Comparison of ENCODE assay signal across 8 cellular contexts in the genomic region with DNA sequence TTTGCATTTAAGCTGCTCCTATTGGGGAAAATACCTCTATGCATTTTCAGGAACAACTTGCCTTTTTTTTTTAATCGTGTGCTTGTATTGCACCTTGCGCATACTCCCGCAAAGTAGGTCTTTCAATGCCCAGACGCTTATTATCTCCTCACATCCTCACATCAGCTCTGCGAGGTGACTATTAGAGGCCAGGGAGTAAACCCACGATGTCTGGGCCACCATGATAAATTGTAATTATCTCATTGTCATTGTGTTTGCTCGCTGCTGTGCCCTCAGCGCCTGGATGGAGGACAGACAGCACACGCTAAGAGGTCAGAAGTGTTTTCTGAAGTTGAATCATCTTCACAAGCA. TPM values are rescaled to one million over a fixed set of nuclear protein-coding genes. Genes with fewer than 3 reads are reported as not detected.
DNase-seq lines count a peak whose midpoint lies in the region; ATAC-seq, FAIRE-seq and TF ChIP-seq lines count a peak whose summit lies in the region.

No MANE protein-coding gene starts in this region.

- H3K27me3 ChIP-seq in cardiac muscle cell = no peaks in the 10 kb centered on the region
- H3K27me3 ChIP-seq in upper lobe of left lung = no peaks in the 10 kb centered on the region

- WGBS in upper lobe of left lung, 2 donors = 34 to 44% methylated on average over 8 to 9 of the region's 9 CpGs

- no peaks in the 10 kb centered on the region for H3K4me1 ChIP-seq in cardiac muscle cell (ENCODE audit: low read depth)
- H3K4me1 ChIP-seq in kidney (ENCODE audit: control insufficient read depth in 1 of 2, insufficient read depth in 1 of 2, low read depth in 1 of 2, low read length in 2 of 2) = peaks cover 3 to 14% of the 10 kb centered on the region in 2 donors
- peaks cover 16 to 35% (median 24%) of the 10 kb centered on the region in 4 donors for H3K4me1 ChIP-seq in upper lobe of left lung

- no peaks in the 10 kb centered on the region for H3K27me3 Mint-ChIP-seq in activated T-helper 17 cell treated with anti-CD3 and anti-CD28 coated beads, Interleukin-2, amount 50 U/mL, for 72 hours

- peak overlapping the region; percentile 85 for H3K4me3 Mint-ChIP-seq in activated T-helper 17 cell treated with anti-CD3 and anti-CD28 coated beads, Interleukin-2, amount 50 U/mL, for 72 hours

- H3K4me3 ChIP-seq in cardiac muscle cell (peak overlapping the region; percentile 45), kidney (ENCODE audit: low read length in 2 of 2) (peak overlapping the region; percentile 66 to 80), upper lobe of left lung (peak overlapping the region in 3 of 4 donors; percentile 76 to 95 (median 89))

- H3K9ac ChIP-seq in kidney (ENCODE audit: low read length in 2 of 2) = peak overlapping the region; percentile 48 to 59

- no peaks in the 10 kb centered on the region for H3K9me3 Mint-ChIP-seq in activated T-helper 17 cell treated with anti-CD3 and anti-CD28 coated beads, Interleukin-2, amount 50 U/mL, for 72 hours

- no peak overlapping the region for H3K27ac Mint-ChIP-seq in activated T-helper 17 cell treated with anti-CD3 and anti-CD28 coated beads, Interleukin-2, amount 50 U/mL, for 72 hours

- no peak for TF ChIP-seq EP300 in upper lobe of left lung (IDR thresholded peaks at IDR 0.05)

- no peaks in the 10 kb centered on the region for H3K36me3 ChIP-seq in cardiac muscle cell
- H3K36me3 ChIP-seq in kidney (ENCODE audit: control insufficient read depth in 1 of 2, insufficient read depth in 2 of 2, low read length in 2 of 2) = no peaks in the 10 kb centered on the region
- H3K36me3 ChIP-seq in upper lobe of left lung = no peaks in the 10 kb centered on the region

- intact Hi-C loops in Right ventricle myocardium superior (cut with DNase I) (loop anchor here (10.0 kb wide), 2 partner anchors 82 to 108 kb away; no protein-coding TSS in a partner anchor), kidney (cut with DNase I) (no loop called here)

- no peak overlapping the region for H3K27ac ChIP-seq in cardiac muscle cell
- H3K27ac ChIP-seq in kidney (ENCODE audit: low read depth in 2 of 2, low read length in 2 of 2) = peak overlapping the region; percentile 54 to 85
- peak overlapping the region; percentile 72 to 98 (median 86) for H3K27ac ChIP-seq in upper lobe of left lung

- H3K4me1 Mint-ChIP-seq in activated T-helper 17 cell treated with anti-CD3 and anti-CD28 coated beads, Interleukin-2, amount 50 U/mL, for 72 hours = peaks cover 25% of the 10 kb centered on the region

- FAIRE-seq in kidney (lab: Jason Lieb, UNC) = no peak

- TF ChIP-seq CTCF in cardiac muscle cell (IDR thresholded peaks at IDR 0.05; ENCODE audit: low read depth, low read length) (no peak), kidney (IDR thresholded peaks at IDR 0.05; ENCODE audit: borderline replicate concordance, extremely low read depth, insufficient read depth) (no peak), upper lobe of left lung (IDR thresholded peaks at IDR 0.05) (no peak)

- DNase-seq in cardiac muscle cell (ENCODE audit: low read depth in 1 of 2, low spot score in 1 of 2) (no peak), Right ventricle myocardium superior (no peak), kidney (no peak), upper lobe of left lung (no peak), Ammon's horn (ENCODE audit: low spot score) (no peak)
- DNase-seq in stimulated activated CD4-positive, alpha-beta T cell treated with anti-CD3 and anti-CD28 coated beads, Interleukin-4, amount 100 ng/mL, for 4 hours = no peak

- H3K9me3 ChIP-seq in cardiac muscle cell (ENCODE audit: low read depth) (no peaks in the 10 kb centered on the region), kidney (ENCODE audit: control insufficient read depth in 1 of 2, low read length in 2 of 2) (no peaks in the 10 kb centered on the region), upper lobe of left lung (no peaks in the 10 kb centered on the region)

- no peak for TF ChIP-seq POLR2A in upper lobe of left lung (IDR thresholded peaks at IDR 0.05)

- H3K36me3 Mint-ChIP-seq in activated T-helper 17 cell treated with anti-CD3 and anti-CD28 coated beads, Interleukin-2, amount 50 U/mL, for 72 hours (ENCODE audit: low read depth) = peaks cover 7% of the 10 kb centered on the region

- ATAC-seq in Right ventricle myocardium superior (ENCODE audit: poor library complexity) (no peak), upper lobe of left lung (ENCODE audit: low FRiP score in 2 of 2) (no peak), HG02885 (IDR thresholded peaks at IDR 0.05; ENCODE audit: poor library complexity, unreplicated experiment) (no peak)
- ATAC-seq in activated T-helper 17 cell treated with anti-CD3 and anti-CD28 coated beads, Interleukin-2, amount 50 U/mL, for 72 hours (replicated peaks) = no peak

RNA-seq across cellular contexts. Expression of gene RELL1, which starts 1.0 kb away (rescaled TPM):
- 22.2 and 24.4 TPM in 2 replicates for total RNA-seq in cardiac muscle cell
- polyA plus RNA-seq in cardiac muscle cell = 4.4 and 5.1 TPM in 2 replicates
- total RNA-seq in Right ventricle myocardium superior = 15.8 TPM
- total RNA-seq in activated T-helper 17 cell treated with anti-CD3 and anti-CD28 coated beads, Interleukin-2, amount 50 U/mL, for 72 hours = 10 to 100 TPM; 15.5 to 20.8 TPM
- 38.4 TPM for total RNA-seq in kidney
- 1.4 TPM for polyA plus RNA-seq in kidney (ENCODE audit: insufficient read depth, low read depth, low replicate concordance)
- total RNA-seq in upper lobe of left lung = 10 to 100 TPM; 21.2 to 58.8 (median 40.7) TPM
